1 cellular context compared by ENCODE assay signal in genomic region chr20:35618032-35618371, GRCh38.
TF ChIP-seq lines count a peak whose summit lies in the region.

No MANE protein-coding gene starts in this region.

TF ChIP-seq in HepG2, 621 proteins besides CTCF, POLR2A, EP300 and RAD21 (continues in another document):
- peak; percentile 10; the same call in 1 of the 2 replicates for TF ChIP-seq POLR2G (IDR thresholded peaks at IDR 0.05; ENCODE audit: low read depth, low read length)
- TF ChIP-seq MBD4 (IDR thresholded peaks at IDR 0.05; ENCODE audit: borderline replicate concordance, low read length), result no peak
- TF ChIP-seq BORCS8-MEF2B (CRISPR knock-in tag; IDR thresholded peaks at IDR 0.05), result no peak
- TF ChIP-seq, protein P1, sequence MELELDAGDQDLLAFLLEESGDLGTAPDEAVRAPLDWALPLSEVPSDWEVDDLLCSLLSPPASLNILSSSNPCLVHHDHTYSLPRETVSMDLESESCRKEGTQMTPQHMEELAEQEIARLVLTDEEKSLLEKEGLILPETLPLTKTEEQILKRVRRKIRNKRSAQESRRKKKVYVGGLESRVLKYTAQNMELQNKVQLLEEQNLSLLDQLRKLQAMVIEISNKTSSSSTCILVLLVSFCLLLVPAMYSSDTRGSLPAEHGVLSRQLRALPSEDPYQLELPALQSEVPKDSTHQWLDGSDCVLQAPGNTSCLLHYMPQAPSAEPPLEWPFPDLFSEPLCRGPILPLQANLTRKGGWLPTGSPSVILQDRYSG (CRISPR knock-in tag; IDR thresholded peaks at IDR 0.05), result no peak
- 0 out of 2 replicates have a peak, but pooled peaks have one; percentile 21 for TF ChIP-seq ZBTB2 (CRISPR knock-in tag; IDR thresholded peaks at IDR 0.05; ENCODE audit: low read depth)
- TF ChIP-seq ADNP (CRISPR knock-in tag; IDR thresholded peaks at IDR 0.05), result no peak
- TF ChIP-seq, protein P2, sequence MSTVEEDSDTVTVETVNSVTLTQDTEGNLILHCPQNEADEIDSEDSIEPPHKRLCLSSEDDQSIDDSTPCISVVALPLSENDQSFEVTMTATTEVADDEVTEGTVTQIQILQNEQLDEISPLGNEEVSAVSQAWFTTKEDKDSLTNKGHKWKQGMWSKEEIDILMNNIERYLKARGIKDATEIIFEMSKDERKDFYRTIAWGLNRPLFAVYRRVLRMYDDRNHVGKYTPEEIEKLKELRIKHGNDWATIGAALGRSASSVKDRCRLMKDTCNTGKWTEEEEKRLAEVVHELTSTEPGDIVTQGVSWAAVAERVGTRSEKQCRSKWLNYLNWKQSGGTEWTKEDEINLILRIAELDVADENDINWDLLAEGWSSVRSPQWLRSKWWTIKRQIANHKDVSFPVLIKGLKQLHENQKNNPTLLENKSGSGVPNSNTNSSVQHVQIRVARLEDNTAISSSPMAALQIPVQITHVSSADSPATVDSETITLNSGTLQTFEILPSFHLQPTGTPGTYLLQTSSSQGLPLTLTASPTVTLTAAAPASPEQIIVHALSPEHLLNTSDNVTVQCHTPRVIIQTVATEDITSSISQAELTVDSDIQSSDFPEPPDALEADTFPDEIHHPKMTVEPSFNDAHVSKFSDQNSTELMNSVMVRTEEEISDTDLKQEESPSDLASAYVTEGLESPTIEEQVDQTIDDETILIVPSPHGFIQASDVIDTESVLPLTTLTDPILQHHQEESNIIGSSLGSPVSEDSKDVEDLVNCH (CRISPR knock-in tag; IDR thresholded peaks at IDR 0.05), result 0 out of 2 replicates have a peak, but pooled peaks have one; percentile 26
- no peak for TF ChIP-seq MIER2 (CRISPR knock-in tag; IDR thresholded peaks at IDR 0.05)
- no peak for TF ChIP-seq HMG20B (CRISPR knock-in tag; conservative IDR thresholded peaks at IDR 0.05)
- TF ChIP-seq ZNF34 (CRISPR knock-in tag; IDR thresholded peaks at IDR 0.05; ENCODE audit: borderline replicate concordance), result peak; percentile 87; the same call in 1 of the 2 replicates
- peak; percentile 95 for TF ChIP-seq ZFP82 (CRISPR knock-in tag; IDR thresholded peaks at IDR 0.05; ENCODE audit: borderline replicate concordance)
- 0 out of 2 replicates have a peak, but pooled peaks have one; percentile 18 for TF ChIP-seq ZNF446 (CRISPR knock-in tag; IDR thresholded peaks at IDR 0.05)
- TF ChIP-seq GATA4 (IDR thresholded peaks at IDR 0.05; ENCODE audit: borderline replicate concordance, low read depth), result 0 out of 2 replicates have a peak, but pooled peaks have one; percentile 1
- TF ChIP-seq ZNF850 (CRISPR knock-in tag; conservative IDR thresholded peaks at IDR 0.05), result 0 out of 2 replicates have a peak, but pooled peaks have one; percentile 20
- TF ChIP-seq BATF2 (CRISPR knock-in tag; IDR thresholded peaks at IDR 0.05), result peak; percentile 17; the same call in 1 of the 2 replicates
- TF ChIP-seq TEAD3 (CRISPR knock-in tag; optimal IDR thresholded peaks at IDR 0.05; ENCODE audit: borderline replicate concordance), result no peak
- TF ChIP-seq ZFYVE20 (CRISPR knock-in tag; IDR thresholded peaks at IDR 0.05; ENCODE audit: borderline replicate concordance, low read depth), result no peak
- TF ChIP-seq ZNF816 (CRISPR knock-in tag; IDR thresholded peaks at IDR 0.05; ENCODE audit: borderline replicate concordance), result peak; percentile 81; the same call in 1 of the 2 replicates
- TF ChIP-seq FOXK2 (IDR thresholded peaks at IDR 0.05), result no peak
- TF ChIP-seq CCAR2 (optimal IDR thresholded peaks at IDR 0.05; ENCODE audit: low read depth, low read length), result peak; percentile 6
- TF ChIP-seq, protein P3, sequence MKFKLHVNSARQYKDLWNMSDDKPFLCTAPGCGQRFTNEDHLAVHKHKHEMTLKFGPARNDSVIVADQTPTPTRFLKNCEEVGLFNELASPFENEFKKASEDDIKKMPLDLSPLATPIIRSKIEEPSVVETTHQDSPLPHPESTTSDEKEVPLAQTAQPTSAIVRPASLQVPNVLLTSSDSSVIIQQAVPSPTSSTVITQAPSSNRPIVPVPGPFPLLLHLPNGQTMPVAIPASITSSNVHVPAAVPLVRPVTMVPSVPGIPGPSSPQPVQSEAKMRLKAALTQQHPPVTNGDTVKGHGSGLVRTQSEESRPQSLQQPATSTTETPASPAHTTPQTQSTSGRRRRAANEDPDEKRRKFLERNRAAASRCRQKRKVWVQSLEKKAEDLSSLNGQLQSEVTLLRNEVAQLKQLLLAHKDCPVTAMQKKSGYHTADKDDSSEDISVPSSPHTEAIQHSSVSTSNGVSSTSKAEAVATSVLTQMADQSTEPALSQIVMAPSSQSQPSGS (CRISPR knock-in tag; IDR thresholded peaks at IDR 0.05), result no peak
- no peak for TF ChIP-seq RFXANK (CRISPR knock-in tag; IDR thresholded peaks at IDR 0.05)
- TF ChIP-seq MAZ (IDR thresholded peaks at IDR 0.05; ENCODE audit: borderline replicate concordance, low read depth, low read length), result no peak
- 0 out of 2 replicates have a peak, but pooled peaks have one; percentile 24 for TF ChIP-seq MAZ (CRISPR knock-in tag; IDR thresholded peaks at IDR 0.05; ENCODE audit: low read depth)
- TF ChIP-seq, protein P4, sequence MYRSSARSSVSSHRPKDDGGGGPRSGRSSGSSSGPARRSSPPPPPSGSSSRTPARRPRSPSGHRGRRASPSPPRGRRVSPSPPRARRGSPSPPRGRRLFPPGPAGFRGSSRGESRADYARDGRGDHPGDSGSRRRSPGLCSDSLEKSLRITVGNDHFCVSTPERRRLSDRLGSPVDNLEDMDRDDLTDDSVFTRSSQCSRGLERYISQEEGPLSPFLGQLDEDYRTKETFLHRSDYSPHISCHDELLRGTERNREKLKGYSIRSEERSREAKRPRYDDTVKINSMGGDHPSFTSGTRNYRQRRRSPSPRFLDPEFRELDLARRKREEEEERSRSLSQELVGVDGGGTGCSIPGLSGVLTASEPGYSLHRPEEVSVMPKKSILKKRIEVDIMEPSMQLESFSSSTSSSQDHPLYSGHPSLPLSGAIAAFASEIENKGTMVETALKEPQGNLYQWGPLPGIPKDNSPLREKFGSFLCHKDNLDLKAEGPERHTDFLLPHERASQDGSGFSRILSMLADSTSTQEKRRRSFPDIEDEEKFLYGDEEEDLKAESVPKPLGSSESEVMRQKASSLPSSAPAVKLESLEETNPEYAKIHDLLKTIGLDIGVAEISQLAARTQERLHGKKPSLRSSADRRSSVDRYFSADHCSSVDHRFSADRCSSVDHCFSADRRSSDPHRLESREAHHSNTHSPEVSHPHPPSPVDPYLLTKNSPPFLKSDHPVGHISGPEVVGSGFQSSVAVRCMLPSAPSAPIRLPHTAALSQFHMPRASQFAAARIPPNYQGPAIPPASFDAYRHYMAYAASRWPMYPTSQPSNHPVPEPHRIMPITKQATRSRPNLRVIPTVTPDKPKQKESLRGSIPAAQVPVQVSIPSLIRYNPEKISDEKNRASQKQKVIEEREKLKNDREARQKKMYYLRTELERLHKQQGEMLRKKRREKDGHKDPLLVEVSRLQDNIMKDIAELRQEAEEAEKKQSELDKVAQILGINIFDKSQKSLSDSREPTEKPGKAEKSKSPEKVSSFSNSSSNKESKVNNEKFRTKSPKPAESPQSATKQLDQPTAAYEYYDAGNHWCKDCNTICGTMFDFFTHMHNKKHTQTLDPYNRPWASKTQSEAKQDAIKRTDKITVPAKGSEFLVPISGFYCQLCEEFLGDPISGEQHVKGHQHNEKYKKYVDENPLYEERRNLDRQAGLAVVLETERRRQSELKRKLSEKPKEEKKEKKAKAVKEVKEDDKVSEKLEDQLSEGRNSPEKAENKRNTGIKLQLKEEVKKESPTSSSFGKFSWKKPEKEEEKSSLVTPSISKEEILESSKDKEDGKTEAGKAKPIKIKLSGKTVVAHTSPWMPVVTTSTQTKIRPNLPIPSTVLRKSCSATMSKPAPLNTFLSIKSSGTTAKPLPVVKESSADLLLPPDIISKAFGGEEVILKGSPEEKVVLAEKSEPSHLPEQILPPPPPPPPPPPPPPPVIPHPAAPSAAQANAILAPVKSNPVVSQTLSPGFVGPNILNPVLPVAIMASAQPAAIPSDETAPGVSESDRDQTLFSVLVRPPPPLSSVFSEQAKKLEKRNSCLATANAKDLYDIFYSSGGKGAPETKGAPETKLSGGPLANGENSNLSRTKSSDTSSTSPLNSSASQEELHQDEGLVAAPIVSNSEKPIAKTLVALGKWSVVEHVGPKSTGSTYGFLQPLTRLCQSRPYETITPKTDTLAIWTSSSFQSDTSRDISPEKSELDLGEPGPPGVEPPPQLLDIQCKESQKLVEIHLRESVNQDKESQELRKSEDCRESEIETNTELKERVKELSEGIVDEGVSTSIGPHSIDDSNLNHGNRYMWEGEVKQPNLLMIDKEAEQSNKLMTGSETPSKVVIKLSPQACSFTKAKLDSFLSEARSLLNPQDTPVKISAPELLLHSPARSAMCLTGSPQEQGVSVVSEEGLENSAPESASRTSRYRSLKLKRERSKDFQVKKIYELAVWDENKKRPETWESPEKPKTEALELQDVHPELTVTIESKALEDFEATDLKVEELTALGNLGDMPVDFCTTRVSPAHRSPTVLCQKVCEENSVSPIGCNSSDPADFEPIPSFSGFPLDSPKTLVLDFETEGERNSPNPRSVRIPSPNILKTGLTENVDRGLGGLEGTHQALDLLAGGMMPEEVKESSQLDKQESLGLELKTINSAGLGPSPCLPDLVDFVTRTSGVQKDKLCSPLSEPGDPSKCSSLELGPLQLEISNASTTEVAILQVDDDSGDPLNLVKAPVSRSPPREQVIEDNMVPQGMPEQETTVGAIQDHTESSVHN (CRISPR knock-in tag; IDR thresholded peaks at IDR 0.05), result no peak
- TF ChIP-seq ZNF577 (CRISPR knock-in tag; IDR thresholded peaks at IDR 0.05; ENCODE audit: borderline replicate concordance, low read depth), result peak; percentile 57; the same call in 1 of the 2 replicates
- no peak for TF ChIP-seq ZNF614 (CRISPR knock-in tag; IDR thresholded peaks at IDR 0.05; ENCODE audit: borderline replicate concordance)
- TF ChIP-seq ZSCAN22 (CRISPR knock-in tag; IDR thresholded peaks at IDR 0.05), result 0 out of 2 replicates have a peak, but pooled peaks have one; percentile 23
- no peak for TF ChIP-seq HMG20A (CRISPR knock-in tag; IDR thresholded peaks at IDR 0.05; ENCODE audit: borderline replicate concordance)
- TF ChIP-seq KDM2A (CRISPR knock-in tag; IDR thresholded peaks at IDR 0.05; ENCODE audit: borderline replicate concordance, low read depth), result no peak
- TF ChIP-seq ZNF720 (CRISPR knock-in tag; IDR thresholded peaks at IDR 0.05), result 0 out of 2 replicates have a peak, but pooled peaks have one; percentile 62
- no peak for TF ChIP-seq ATF3 (CRISPR knock-in tag; IDR thresholded peaks at IDR 0.05)
- no peak for TF ChIP-seq YEATS4 (CRISPR knock-in tag; IDR thresholded peaks at IDR 0.05; ENCODE audit: borderline replicate concordance)
- TF ChIP-seq ZFP90 (CRISPR knock-in tag; IDR thresholded peaks at IDR 0.05; ENCODE audit: borderline replicate concordance), result no peak
- no peak; the same call in 1 of the 2 replicates for TF ChIP-seq SNAPC4 (CRISPR knock-in tag; IDR thresholded peaks at IDR 0.05)
- TF ChIP-seq POLR2AphosphoS2 (IDR thresholded peaks at IDR 0.05; ENCODE audit: low read depth, low read length), result no peak
- no peak for TF ChIP-seq DNMT1 (CRISPR knock-in tag; IDR thresholded peaks at IDR 0.05)
- TF ChIP-seq XRCC5 (optimal IDR thresholded peaks at IDR 0.05; ENCODE audit: low read length), result no peak
- no peak for TF ChIP-seq SIN3B (IDR thresholded peaks at IDR 0.05; ENCODE audit: low read length)
- TF ChIP-seq NR2F2 (IDR thresholded peaks at IDR 0.05; ENCODE audit: borderline replicate concordance, low read depth), result 0 out of 2 replicates have a peak, but pooled peaks have one; percentile 38
